ENCODE assay signal across 1 cellular context in the genomic region with DNA sequence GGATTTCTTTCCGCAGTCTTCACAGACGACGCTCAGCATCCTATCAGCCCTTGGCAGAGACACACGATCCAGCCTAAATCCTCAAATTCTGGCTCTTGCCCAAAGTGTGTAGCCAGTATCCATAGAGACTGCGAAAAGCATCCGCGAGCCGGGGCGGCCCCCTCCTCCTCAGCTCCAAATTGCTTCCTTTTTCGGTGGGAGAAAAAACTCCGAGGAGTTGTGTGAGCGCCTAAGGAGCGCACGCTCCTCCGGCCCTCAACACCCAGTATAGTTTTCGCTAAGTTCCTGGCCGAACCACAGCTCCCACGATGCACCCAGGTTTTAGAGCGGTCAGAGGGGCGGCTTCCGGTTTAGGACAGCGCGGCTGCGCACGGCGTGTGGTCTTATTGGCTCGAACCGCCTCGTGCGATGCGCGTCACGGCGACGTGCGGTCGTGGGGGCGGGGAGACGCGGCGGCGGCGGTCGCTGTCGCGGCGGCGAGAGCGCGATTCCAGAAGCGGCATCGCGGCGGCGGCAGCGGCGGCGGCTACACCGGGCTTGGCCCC.
TF ChIP-seq lines count a peak whose summit lies in the region.

Gene ADIPOR2, plus strand, starts transcription at position 493 of the 545 bp plus-strand sequence. CDS start 63,274 bp downstream, outside the sequence.

TF ChIP-seq in HepG2, 621 proteins besides CTCF, POLR2A, EP300 and RAD21 (continued from another document and continues in another):
- TF ChIP-seq USF2 (IDR thresholded peaks at IDR 0.05; ENCODE audit: low read depth, low read length) (peak; percentile 61; the same call in 1 of the 2 replicates), USF2 (CRISPR knock-in tag; IDR thresholded peaks at IDR 0.05; ENCODE audit: borderline replicate concordance) (no peak), HDAC1 (CRISPR knock-in tag; IDR thresholded peaks at IDR 0.05) (0 out of 2 replicates have a peak, but pooled peaks have one; percentile 67), ZNF343 (CRISPR knock-in tag; IDR thresholded peaks at IDR 0.05) (no peak), HCFC1 (IDR thresholded peaks at IDR 0.05; ENCODE audit: low read depth, low read length) (peak; percentile 75), DDIT3 (CRISPR knock-in tag; IDR thresholded peaks at IDR 0.05) (no peak), REXO4 (CRISPR knock-in tag; IDR thresholded peaks at IDR 0.05; ENCODE audit: borderline replicate concordance) (no peak), MAZ (IDR thresholded peaks at IDR 0.05; ENCODE audit: borderline replicate concordance, low read depth, low read length) (peak; percentile 46; the same call in 1 of the 2 replicates), MAZ (CRISPR knock-in tag; IDR thresholded peaks at IDR 0.05; ENCODE audit: low read depth) (peak; percentile 74), CENPX (CRISPR knock-in tag; IDR thresholded peaks at IDR 0.05) (no peak), REPIN1 (CRISPR knock-in tag; IDR thresholded peaks at IDR 0.05; ENCODE audit: borderline replicate concordance, low read depth) (peak; percentile 72; the same call in 1 of the 2 replicates), ZSCAN31 (CRISPR knock-in tag; IDR thresholded peaks at IDR 0.05; ENCODE audit: low read depth) (peak; percentile 37; the same call in 1 of the 2 replicates), MNT (IDR thresholded peaks at IDR 0.05) (0 out of 2 replicates have a peak, but pooled peaks have one; percentile 29), SP1 (IDR thresholded peaks at IDR 0.05) (no peak), SP1 (CRISPR knock-in tag; IDR thresholded peaks at IDR 0.05) (peak; percentile 87), ZNF788 (CRISPR knock-in tag; IDR thresholded peaks at IDR 0.05; ENCODE audit: borderline replicate concordance) (peak; percentile 82; the same call in 1 of the 2 replicates), SIX1 (CRISPR knock-in tag; IDR thresholded peaks at IDR 0.05; ENCODE audit: borderline replicate concordance) (0 out of 2 replicates have a peak, but pooled peaks have one; percentile 11), ZFP37 (CRISPR knock-in tag; IDR thresholded peaks at IDR 0.05; ENCODE audit: borderline replicate concordance) (0 out of 2 replicates have a peak, but pooled peaks have one; percentile 43), IRF2 (CRISPR knock-in tag; IDR thresholded peaks at IDR 0.05) (peak; percentile 80), NRL (CRISPR knock-in tag; IDR thresholded peaks at IDR 0.05; ENCODE audit: borderline replicate concordance) (0 out of 2 replicates have a peak, but pooled peaks have one; percentile 10), HOXA3 (CRISPR knock-in tag; IDR thresholded peaks at IDR 0.05) (peak; percentile 94), MBNL3 (CRISPR knock-in tag; conservative IDR thresholded peaks at IDR 0.05) (no peak), ZSCAN9 (CRISPR knock-in tag; IDR thresholded peaks at IDR 0.05; ENCODE audit: borderline replicate concordance) (peak; percentile 78), CBX5 (CRISPR knock-in tag; IDR thresholded peaks at IDR 0.05; ENCODE audit: borderline replicate concordance) (peak; percentile 76; the same call in 1 of the 2 replicates), TGIF2 (CRISPR knock-in tag; IDR thresholded peaks at IDR 0.05) (no peak; the same call in 1 of the 2 replicates), ZNF431 (CRISPR knock-in tag; IDR thresholded peaks at IDR 0.05; ENCODE audit: borderline replicate concordance, low read depth) (peak; percentile 71; the same call in 1 of the 2 replicates), ZNF878 (CRISPR knock-in tag; IDR thresholded peaks at IDR 0.05) (peak; percentile 25; the same call in 1 of the 2 replicates), CEBPG (CRISPR knock-in tag; IDR thresholded peaks at IDR 0.05) (peak; percentile 49), ZNF619 (CRISPR knock-in tag; IDR thresholded peaks at IDR 0.05) (no peak), ZNF552 (CRISPR knock-in tag; IDR thresholded peaks at IDR 0.05; ENCODE audit: borderline replicate concordance) (0 out of 2 replicates have a peak, but pooled peaks have one; percentile 27), ZNF775 (CRISPR knock-in tag; IDR thresholded peaks at IDR 0.05; ENCODE audit: borderline replicate concordance) (no peak), FOXC1 (CRISPR knock-in tag; IDR thresholded peaks at IDR 0.05; ENCODE audit: borderline replicate concordance) (0 out of 2 replicates have a peak, but pooled peaks have one; percentile 32), SIX4 (CRISPR knock-in tag; IDR thresholded peaks at IDR 0.05) (peak; percentile 30; the same call in 1 of the 2 replicates), PLRG1 (conservative IDR thresholded peaks at IDR 0.05) (no peak), NFATC3 (CRISPR knock-in tag; IDR thresholded peaks at IDR 0.05) (no peak), ZNF547 (CRISPR knock-in tag; IDR thresholded peaks at IDR 0.05) (no peak), ZNF331 (CRISPR knock-in tag; IDR thresholded peaks at IDR 0.05) (peak; percentile 85; the same call in 1 of the 2 replicates), PRDM4 (CRISPR knock-in tag; IDR thresholded peaks at IDR 0.05; ENCODE audit: borderline replicate concordance) (0 out of 2 replicates have a peak, but pooled peaks have one; percentile 62)
- TF ChIP-seq, protein P1, sequence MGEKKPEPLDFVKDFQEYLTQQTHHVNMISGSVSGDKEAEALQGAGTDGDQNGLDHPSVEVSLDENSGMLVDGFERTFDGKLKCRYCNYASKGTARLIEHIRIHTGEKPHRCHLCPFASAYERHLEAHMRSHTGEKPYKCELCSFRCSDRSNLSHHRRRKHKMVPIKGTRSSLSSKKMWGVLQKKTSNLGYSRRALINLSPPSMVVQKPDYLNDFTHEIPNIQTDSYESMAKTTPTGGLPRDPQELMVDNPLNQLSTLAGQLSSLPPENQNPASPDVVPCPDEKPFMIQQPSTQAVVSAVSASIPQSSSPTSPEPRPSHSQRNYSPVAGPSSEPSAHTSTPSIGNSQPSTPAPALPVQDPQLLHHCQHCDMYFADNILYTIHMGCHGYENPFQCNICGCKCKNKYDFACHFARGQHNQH (CRISPR knock-in tag; IDR thresholded peaks at IDR 0.05): peak; percentile 71
- TF ChIP-seq, protein P2, sequence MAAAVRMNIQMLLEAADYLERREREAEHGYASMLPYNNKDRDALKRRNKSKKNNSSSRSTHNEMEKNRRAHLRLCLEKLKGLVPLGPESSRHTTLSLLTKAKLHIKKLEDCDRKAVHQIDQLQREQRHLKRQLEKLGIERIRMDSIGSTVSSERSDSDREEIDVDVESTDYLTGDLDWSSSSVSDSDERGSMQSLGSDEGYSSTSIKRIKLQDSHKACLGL (CRISPR knock-in tag; IDR thresholded peaks at IDR 0.05): peak; percentile 83; the same call in 1 of the 2 replicates
- TF ChIP-seq, protein P3, sequence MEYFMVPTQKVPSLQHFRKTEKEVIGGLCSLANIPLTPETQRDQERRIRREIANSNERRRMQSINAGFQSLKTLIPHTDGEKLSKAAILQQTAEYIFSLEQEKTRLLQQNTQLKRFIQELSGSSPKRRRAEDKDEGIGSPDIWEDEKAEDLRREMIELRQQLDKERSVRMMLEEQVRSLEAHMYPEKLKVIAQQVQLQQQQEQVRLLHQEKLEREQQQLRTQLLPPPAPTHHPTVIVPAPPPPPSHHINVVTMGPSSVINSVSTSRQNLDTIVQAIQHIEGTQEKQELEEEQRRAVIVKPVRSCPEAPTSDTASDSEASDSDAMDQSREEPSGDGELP (IDR thresholded peaks at IDR 0.05; ENCODE audit: borderline replicate concordance, low read depth): no peak
- TF ChIP-seq, protein P4, sequence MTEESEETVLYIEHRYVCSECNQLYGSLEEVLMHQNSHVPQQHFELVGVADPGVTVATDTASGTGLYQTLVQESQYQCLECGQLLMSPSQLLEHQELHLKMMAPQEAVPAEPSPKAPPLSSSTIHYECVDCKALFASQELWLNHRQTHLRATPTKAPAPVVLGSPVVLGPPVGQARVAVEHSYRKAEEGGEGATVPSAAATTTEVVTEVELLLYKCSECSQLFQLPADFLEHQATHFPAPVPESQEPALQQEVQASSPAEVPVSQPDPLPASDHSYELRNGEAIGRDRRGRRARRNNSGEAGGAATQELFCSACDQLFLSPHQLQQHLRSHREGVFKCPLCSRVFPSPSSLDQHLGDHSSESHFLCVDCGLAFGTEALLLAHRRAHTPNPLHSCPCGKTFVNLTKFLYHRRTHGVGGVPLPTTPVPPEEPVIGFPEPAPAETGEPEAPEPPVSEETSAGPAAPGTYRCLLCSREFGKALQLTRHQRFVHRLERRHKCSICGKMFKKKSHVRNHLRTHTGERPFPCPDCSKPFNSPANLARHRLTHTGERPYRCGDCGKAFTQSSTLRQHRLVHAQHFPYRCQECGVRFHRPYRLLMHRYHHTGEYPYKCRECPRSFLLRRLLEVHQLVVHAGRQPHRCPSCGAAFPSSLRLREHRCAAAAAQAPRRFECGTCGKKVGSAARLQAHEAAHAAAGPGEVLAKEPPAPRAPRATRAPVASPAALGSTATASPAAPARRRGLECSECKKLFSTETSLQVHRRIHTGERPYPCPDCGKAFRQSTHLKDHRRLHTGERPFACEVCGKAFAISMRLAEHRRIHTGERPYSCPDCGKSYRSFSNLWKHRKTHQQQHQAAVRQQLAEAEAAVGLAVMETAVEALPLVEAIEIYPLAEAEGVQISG (CRISPR knock-in tag; IDR thresholded peaks at IDR 0.05): peak; percentile 85
- TF ChIP-seq, protein P5, sequence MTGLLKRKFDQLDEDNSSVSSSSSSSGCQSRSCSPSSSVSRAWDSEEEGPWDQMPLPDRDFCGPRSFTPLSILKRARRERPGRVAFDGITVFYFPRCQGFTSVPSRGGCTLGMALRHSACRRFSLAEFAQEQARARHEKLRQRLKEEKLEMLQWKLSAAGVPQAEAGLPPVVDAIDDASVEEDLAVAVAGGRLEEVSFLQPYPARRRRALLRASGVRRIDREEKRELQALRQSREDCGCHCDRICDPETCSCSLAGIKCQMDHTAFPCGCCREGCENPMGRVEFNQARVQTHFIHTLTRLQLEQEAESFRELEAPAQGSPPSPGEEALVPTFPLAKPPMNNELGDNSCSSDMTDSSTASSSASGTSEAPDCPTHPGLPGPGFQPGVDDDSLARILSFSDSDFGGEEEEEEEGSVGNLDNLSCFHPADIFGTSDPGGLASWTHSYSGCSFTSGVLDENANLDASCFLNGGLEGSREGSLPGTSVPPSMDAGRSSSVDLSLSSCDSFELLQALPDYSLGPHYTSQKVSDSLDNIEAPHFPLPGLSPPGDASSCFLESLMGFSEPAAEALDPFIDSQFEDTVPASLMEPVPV (CRISPR knock-in tag; IDR thresholded peaks at IDR 0.05): 0 out of 2 replicates have a peak, but pooled peaks have one; percentile 10
- TF ChIP-seq, protein P6, sequence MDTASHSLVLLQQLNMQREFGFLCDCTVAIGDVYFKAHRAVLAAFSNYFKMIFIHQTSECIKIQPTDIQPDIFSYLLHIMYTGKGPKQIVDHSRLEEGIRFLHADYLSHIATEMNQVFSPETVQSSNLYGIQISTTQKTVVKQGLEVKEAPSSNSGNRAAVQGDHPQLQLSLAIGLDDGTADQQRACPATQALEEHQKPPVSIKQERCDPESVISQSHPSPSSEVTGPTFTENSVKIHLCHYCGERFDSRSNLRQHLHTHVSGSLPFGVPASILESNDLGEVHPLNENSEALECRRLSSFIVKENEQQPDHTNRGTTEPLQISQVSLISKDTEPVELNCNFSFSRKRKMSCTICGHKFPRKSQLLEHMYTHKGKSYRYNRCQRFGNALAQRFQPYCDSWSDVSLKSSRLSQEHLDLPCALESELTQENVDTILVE (CRISPR knock-in tag; IDR thresholded peaks at IDR 0.05): peak; percentile 67; the same call in 1 of the 2 replicates
